In genomic region chr10:7817984-7818294, GRCh38 we compare ENCODE assay signal across 8 cellular contexts. TPM values are rescaled to one million over a fixed set of nuclear protein-coding genes. Genes with fewer than 3 reads are reported as not detected.
DNase-seq lines count a peak whose midpoint lies in the region; ATAC-seq and TF ChIP-seq lines count a peak whose summit lies in the region.

No MANE protein-coding gene starts in this region.

- H4K20me1 ChIP-seq in BLaER1 (peaks cover 30% of the 10 kb centered on the region), hepatocyte (ENCODE audit: insufficient read depth, poor library complexity, severe bottlenecking) (no peaks in the 10 kb centered on the region)

- H3K27ac ChIP-seq in BLaER1 (peak overlapping the region; percentile 47; the same call in 1 of the 2 replicates), VCaP (peak overlapping the region; percentile 66), hepatocyte (peak overlapping the region; percentile 44)

- 1% methylated on average over 10 of the region's 10 CpGs for WGBS in hepatocyte (ENCODE audit: low lambda C conversion rate, missing lambda C conversion rate)

- peaks cover 32% of the 10 kb centered on the region for H3K4me1 ChIP-seq in BLaER1
- peaks cover 7% of the 10 kb centered on the region for H3K4me1 ChIP-seq in HAP-1
- H3K4me1 ChIP-seq in hepatocyte (ENCODE audit: insufficient read depth), result no peaks in the 10 kb centered on the region

- no peaks in the 10 kb centered on the region for H3K9me2 ChIP-seq in hepatocyte (replicated peaks; ENCODE audit: insufficient read depth)

- DNase-seq in HAP-1 (ENCODE audit: low spot score in 2 of 2) (no peak), hepatocyte (ENCODE audit: low spot score) (no peak), GOT3 (lab: John Stamatoyannopoulos, UW) (no peak)
- DNase-seq in stimulated activated naive CD8-positive, alpha-beta T cell treated with anti-CD3 and anti-CD28 coated beads, Interleukin-15, amount 100 ng/mL, for 72 hours, result no peak
- no peak for DNase-seq in activated CD4-positive, CD25-positive, alpha-beta regulatory T cell (lab: John Stamatoyannopoulos, UW)
- DNase-seq in stimulated activated CD8-positive, alpha-beta memory T cell treated with anti-CD3 and anti-CD28 coated beads, Interleukin-4, amount 100 ng/mL, for 48 hours, result no peak

- peak overlapping the region; percentile 84 for H2AFZ ChIP-seq in hepatocyte

- H3K4me3 Mint-ChIP-seq in stimulated activated naive CD8-positive, alpha-beta T cell treated with anti-CD3 and anti-CD28 coated beads, Interleukin-15, amount 100 ng/mL, for 72 hours, result peak overlapping the region; percentile 92 to 99

- H3K27ac Mint-ChIP-seq in stimulated activated naive CD8-positive, alpha-beta T cell treated with anti-CD3 and anti-CD28 coated beads, Interleukin-15, amount 100 ng/mL, for 72 hours, result peak overlapping the region; percentile 94 to 98

- H3K9ac ChIP-seq in BLaER1, result peak overlapping the region; percentile 92

- H3K27me3 Mint-ChIP-seq in stimulated activated naive CD8-positive, alpha-beta T cell treated with anti-CD3 and anti-CD28 coated beads, Interleukin-15, amount 100 ng/mL, for 72 hours, result no peaks in the 10 kb centered on the region

- peaks cover 35% of the 10 kb centered on the region for H3K79me2 ChIP-seq in hepatocyte

- in situ Hi-C loops in HAP-1 (cut with MboI; ENCODE audit: low sequenced_read_pairs), result no loop called here

- H3K9me3 ChIP-seq in BLaER1 (no peaks in the 10 kb centered on the region), HAP-1 (no peaks in the 10 kb centered on the region), hepatocyte (ENCODE audit: low read depth) (no peaks in the 10 kb centered on the region)

- TF ChIP-seq CTCF in VCaP (conservative IDR thresholded peaks at IDR 0.05) (no peak), hepatocyte (IDR thresholded peaks at IDR 0.05; ENCODE audit: poor library complexity) (no peak)

- H3K27me3 ChIP-seq in BLaER1 (no peaks in the 10 kb centered on the region), HAP-1 (ENCODE audit: low read depth) (no peaks in the 10 kb centered on the region), hepatocyte (no peaks in the 10 kb centered on the region)

- H3K4me3 ChIP-seq in BLaER1 (peak overlapping the region; percentile 96), HAP-1 (peak overlapping the region; percentile 99), hepatocyte (peak overlapping the region; percentile 78)

- peak overlapping the region; percentile 84 for H3K4me2 ChIP-seq in BLaER1
- peak overlapping the region; percentile 81 for H3K4me2 ChIP-seq in hepatocyte

- ATAC-seq in stimulated activated naive CD8-positive, alpha-beta T cell treated with anti-CD3 and anti-CD28 coated beads, Interleukin-15, amount 100 ng/mL, for 72 hours, result peak; percentile 34

- no peaks in the 10 kb centered on the region for H3K9me3 Mint-ChIP-seq in stimulated activated naive CD8-positive, alpha-beta T cell treated with anti-CD3 and anti-CD28 coated beads, Interleukin-15, amount 100 ng/mL, for 72 hours

- H3K36me3 ChIP-seq in BLaER1 (peaks cover 19% of the 10 kb centered on the region), HAP-1 (replicated peaks) (no peaks in the 10 kb centered on the region; the same call in 1 of the 2 replicates), hepatocyte (replicated peaks; ENCODE audit: insufficient read depth, low read depth) (no peaks in the 10 kb centered on the region)

- peaks cover 37% of the 10 kb centered on the region for H3K4me1 Mint-ChIP-seq in stimulated activated naive CD8-positive, alpha-beta T cell treated with anti-CD3 and anti-CD28 coated beads, Interleukin-15, amount 100 ng/mL, for 72 hours

RNA-seq across cellular contexts. Expression of gene TAF3, which starts 0.4 kb away (rescaled TPM):
- 3.3 and 4.1 TPM in 2 replicates for total RNA-seq in hepatocyte
- 6.4 and 7.7 TPM in 2 replicates for polyA plus RNA-seq in hepatocyte

RNA-seq across cellular contexts. Expression of gene ATP5F1C, which starts 30.0 kb away (rescaled TPM):
- 416 and 564 TPM in 2 replicates for total RNA-seq in hepatocyte
- polyA plus RNA-seq in hepatocyte, result 242 and 269 TPM in 2 replicates

RNA-seq across cellular contexts. Expression of gene KIN, which starts 30.1 kb away (rescaled TPM):
- 11.4 and 25.2 TPM in 2 replicates for total RNA-seq in hepatocyte
- 10.6 and 12.1 TPM in 2 replicates for polyA plus RNA-seq in hepatocyte
